Comparison of ENCODE assay signal across 2 cellular contexts in the genomic region with DNA sequence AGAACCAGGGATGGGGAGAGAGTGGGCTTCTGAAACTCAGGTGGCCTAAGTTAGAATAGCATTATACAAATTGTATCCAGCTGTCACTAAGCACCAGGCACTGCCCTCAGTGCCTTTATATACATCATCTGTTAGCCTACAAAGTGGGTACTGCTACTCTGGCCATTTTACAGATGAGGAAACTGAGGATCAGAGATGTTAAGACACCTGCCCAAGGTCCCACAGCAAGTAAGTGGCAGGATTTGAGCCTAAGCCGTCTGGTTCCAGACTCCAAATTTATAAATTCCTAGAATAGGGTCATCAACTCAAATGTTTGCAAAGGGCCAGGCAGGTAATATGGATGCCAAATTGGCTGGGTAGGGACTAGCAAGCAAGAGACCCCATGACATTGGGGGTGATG.
TF ChIP-seq lines count a peak whose summit lies in the region.

No MANE protein-coding gene starts in this region.

TF ChIP-seq in HEK293, 187 proteins besides CTCF, POLR2A, EP300 and RAD21:
- TF ChIP-seq ZNF768 (tag by site-specific recombination; IDR thresholded peaks at IDR 0.05) (peak; percentile 97; the same call in 1 of the 2 replicates), ZNF16 (tag by site-specific recombination; IDR thresholded peaks at IDR 0.05; ENCODE audit: low read depth) (no peak), ZNF133 (tag by site-specific recombination; IDR thresholded peaks at IDR 0.05) (no peak), SP7 (tag by site-specific recombination; IDR thresholded peaks at IDR 0.05) (no peak), ZBTB7A (tag by site-specific recombination; IDR thresholded peaks at IDR 0.05; ENCODE audit: low read depth) (no peak), ZNF501 (tag by site-specific recombination; IDR thresholded peaks at IDR 0.05) (no peak), TRIM28 (IDR thresholded peaks at IDR 0.05; ENCODE audit: borderline replicate concordance, low read length) (no peak)
- TF ChIP-seq, protein P1, sequence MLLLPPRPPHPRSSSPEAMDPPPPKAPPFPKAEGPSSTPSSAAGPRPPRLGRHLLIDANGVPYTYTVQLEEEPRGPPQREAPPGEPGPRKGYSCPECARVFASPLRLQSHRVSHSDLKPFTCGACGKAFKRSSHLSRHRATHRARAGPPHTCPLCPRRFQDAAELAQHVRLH (tag by site-specific recombination; IDR thresholded peaks at IDR 0.05) = 0 out of 2 replicates have a peak, but pooled peaks have one; percentile 76

TF ChIP-seq in H1, 55 proteins besides CTCF, POLR2A, EP300 and RAD21:
- peak; percentile 57; the same call in 1 of the 2 replicates for TF ChIP-seq KDM1A (IDR thresholded peaks at IDR 0.05; ENCODE audit: borderline replicate concordance, low read length)
- TF ChIP-seq RXRA (IDR thresholded peaks at IDR 0.05; ENCODE audit: insufficient read depth, low read depth, low read length) = no peak
- no peak for TF ChIP-seq KDM5A (IDR thresholded peaks at IDR 0.05; ENCODE audit: low read length)
